7 cellular contexts compared by ENCODE assay signal in genomic region chr17:43212641-43213490, GRCh38. TPM values are rescaled to one million over a fixed set of nuclear protein-coding genes. Genes with fewer than 3 reads are reported as not detected.
DNase-seq lines count a peak whose midpoint lies in the region; ATAC-seq and TF ChIP-seq lines count a peak whose summit lies in the region.

No MANE protein-coding gene starts in this region.

- TF ChIP-seq CTCF in HEK293 (tag by site-specific recombination; IDR thresholded peaks at IDR 0.05) = no peak
- no peak for TF ChIP-seq CTCF in heart left ventricle (IDR thresholded peaks at IDR 0.05)
- no peak for TF ChIP-seq CTCF in spleen (IDR thresholded peaks at IDR 0.05 in 8 of 11, conservative IDR thresholded peaks at IDR 0.05 in 3 of 11)

- no peak for ATAC-seq in T-helper 17 cell
- ATAC-seq in heart left ventricle = peak in 2 of 4 donors; percentile 9 to 26
- ATAC-seq in HG02981 (IDR thresholded peaks at IDR 0.05; ENCODE audit: unreplicated experiment) = no peak
- no peak for ATAC-seq in HG03280 (IDR thresholded peaks at IDR 0.05; ENCODE audit: unreplicated experiment)
- ATAC-seq in HG03097 (IDR thresholded peaks at IDR 0.05; ENCODE audit: low FRiP score, unreplicated experiment) = no peak

- POLR2A ChIA-PET in HEK293 (lab: Yijun Ruan, JAX) = interaction anchor here (0.6 to 2.2 kb wide), 3 partner anchors 10 to 107 kb away, joined by 3 to 10 read pairs (median 5); no protein-coding TSS in a partner anchor

- H3K4me1 ChIP-seq in HEK293 (ENCODE audit: control insufficient read depth, insufficient read depth, low read length) (no peaks in the 10 kb centered on the region), heart left ventricle (peaks cover 0 to 35% (median 12%) of the 10 kb centered on the region in 12 donors), spleen (peaks cover 16 to 51% (median 34%) of the 10 kb centered on the region in 6 donors)

- TF ChIP-seq POLR2A in heart left ventricle (IDR thresholded peaks at IDR 0.05) (no peak), spleen (IDR thresholded peaks at IDR 0.05) (no peak)

- intact Hi-C loops in heart left ventricle (cut with DNase I) (loop anchor here in 4 of 10 donors (5.0 to 10.0 kb wide), 3 partner anchors 41 to 188 kb away; partner anchors contain the start of genes RND2 (in 2 of the 4), VAT1 (in 2 of the 4) and NBR1 (in 1 of the 4)), spleen (cut with DNase I; ENCODE audit: low total_unique reads) (no loop called here)

- H3K27ac ChIP-seq in HEK293 (ENCODE audit: extremely low read depth, low read depth, low read length) = no peak overlapping the region
- peak overlapping the region in 10 of 12 donors; percentile 26 to 95 (median 82) for H3K27ac ChIP-seq in heart left ventricle
- peak overlapping the region; percentile 79 to 93 (median 88) for H3K27ac ChIP-seq in spleen

- WGBS in heart left ventricle, 4 donors = 62 to 76% (median 71%) methylated on average over 7 of the region's 7 CpGs
- 17 to 53% (median 40%) methylated on average over 4 to 7 of the region's 7 CpGs for WGBS in spleen, 5 donors

- DNase-seq in T-helper 17 cell (no peak), heart left ventricle (no peak), spleen (peak; percentile 60)

- H3K36me3 ChIP-seq in HEK293 (ENCODE audit: control insufficient read depth in 2 of 2, insufficient read depth in 1 of 2, low read length in 2 of 2) (peaks cover 11 to 88% of the 10 kb centered on the region in 2 experiments; a peak in 2 of 3 replicates), heart left ventricle (peaks cover 0 to 72% (median 51%) of the 10 kb centered on the region in 9 donors), spleen (peaks cover 0 to 79% (median 40%) of the 10 kb centered on the region in 6 donors)

- peaks cover 9% of the 10 kb centered on the region for H3K36me3 Mint-ChIP-seq in T-helper 17 cell (ENCODE audit: low read depth)

- H3K27ac Mint-ChIP-seq in T-helper 17 cell = peak overlapping the region; percentile 97

- H3K27me3 Mint-ChIP-seq in T-helper 17 cell = no peaks in the 10 kb centered on the region

- H3K4me3 Mint-ChIP-seq in T-helper 17 cell = peak overlapping the region; percentile 98

- CTCF ChIA-PET in HEK293 (lab: Yijun Ruan, JAX) = no interaction called here

- H3K4me3 ChIP-seq in HEK293 (ENCODE audit: low read depth, low read length) = no peak overlapping the region
- H3K4me3 ChIP-seq in heart left ventricle = peak overlapping the region in 11 of 12 donors; percentile 47 to 85 (median 69)
- peak overlapping the region; percentile 58 to 89 (median 66) for H3K4me3 ChIP-seq in spleen

- no peaks in the 10 kb centered on the region for H3K9me3 ChIP-seq in HEK293 (ENCODE audit: control insufficient read depth, insufficient read depth, low read depth, low read length)
- H3K9me3 ChIP-seq in T-helper 17 cell (ENCODE audit: control insufficient read depth, low read length, poor library complexity, severe bottlenecking) = no peaks in the 10 kb centered on the region
- no peaks in the 10 kb centered on the region for H3K9me3 ChIP-seq in heart left ventricle
- H3K9me3 ChIP-seq in spleen = no peaks in the 10 kb centered on the region

- H3K4me1 Mint-ChIP-seq in T-helper 17 cell = peaks cover 35% of the 10 kb centered on the region

- H3K27me3 ChIP-seq in heart left ventricle = no peaks in the 10 kb centered on the region
- H3K27me3 ChIP-seq in spleen (replicated peaks in 1 of 7) = no peaks in the 10 kb centered on the region

TF ChIP-seq in HEK293, 187 proteins besides CTCF, POLR2A, EP300 and RAD21:
- no peak for TF ChIP-seq ZNF639 (tag by site-specific recombination; IDR thresholded peaks at IDR 0.05)
- TF ChIP-seq PRDM1 (tag by site-specific recombination; IDR thresholded peaks at IDR 0.05) = 0 out of 2 replicates have a peak, but pooled peaks have one; percentile 36
- TF ChIP-seq KLF17 (tag by site-specific recombination; IDR thresholded peaks at IDR 0.05) = no peak
- TF ChIP-seq ZNF677 (tag by site-specific recombination; IDR thresholded peaks at IDR 0.05) = no peak
- no peak for TF ChIP-seq ZNF549 (tag by site-specific recombination; IDR thresholded peaks at IDR 0.05)

RNA-seq across cellular contexts. Expression of gene TMEM106A, which starts 1.2 kb away (rescaled TPM):
- total RNA-seq in T-helper 17 cell (10 to 100 TPM in 1 of 2 donors, 1 to 10 TPM in 1; 7.0 to 10.0 TPM), heart left ventricle (10 to 100 TPM in 1 of 9 donors, 1 to 10 TPM in 8; 1.3 to 26.0 (median 2.0) TPM), spleen (10 to 100 TPM; 25.7 to 53.4 (median 32.9) TPM)
- polyA plus RNA-seq in heart left ventricle (1 to 10 TPM; 1.9 to 2.0 TPM), spleen (10 to 100 TPM in 1 of 3 donors, 1 to 10 TPM in 2; 2.8 to 11.9 (median 3.3) TPM)

RNA-seq across cellular contexts. Expression of gene CCDC200, which starts 15.6 kb away (rescaled TPM):
- total RNA-seq in T-helper 17 cell (under 1 TPM; 0.40 to 0.60 TPM), heart left ventricle (not detected), spleen (under 1 TPM in 1 of 7 donors, not detected in 6; 0.64 TPM)
- polyA plus RNA-seq in heart left ventricle (not detected), spleen (under 1 TPM in 2 of 3 donors, not detected in 1; 0.17 to 0.35 TPM)

RNA-seq across cellular contexts. Expression of gene RNU2-1, which starts 20.9 kb away (rescaled TPM):
- total RNA-seq in T-helper 17 cell (1,000 to 10,000 TPM; 3,838 to 5,780 TPM), heart left ventricle (1,000 to 10,000 TPM in 6 of 9 donors, 100 to 1,000 TPM in 1, not detected in 2; 404 to 5,003 (median 3,408) TPM), spleen (over 10,000 TPM in 1 of 7 donors, 1,000 to 10,000 TPM in 3, not detected in 3; 8,053 to 10,281 (median 8,790) TPM)
- polyA plus RNA-seq in heart left ventricle (not detected), spleen (not detected)

RNA-seq across cellular contexts. Expression of gene NBR1, which starts 41.9 kb away (rescaled TPM):
- 10 to 100 TPM; 55.1 to 55.8 TPM for total RNA-seq in T-helper 17 cell
- total RNA-seq in heart left ventricle = 100 to 1,000 TPM in 5 of 9 donors, 10 to 100 TPM in 4; 82.6 to 146 (median 105) TPM
- polyA plus RNA-seq in heart left ventricle = 10 to 100 TPM; 31.6 to 70.0 TPM
- total RNA-seq in spleen = 100 to 1,000 TPM in 1 of 7 donors, 10 to 100 TPM in 6; 69.2 to 103 (median 91.5) TPM
- 10 to 100 TPM; 18.5 to 29.3 (median 22.0) TPM for polyA plus RNA-seq in spleen
